In genomic region chr1:26537951-26538352, GRCh38 we compare ENCODE assay signal across 9 cellular contexts. TPM values are rescaled to one million over a fixed set of nuclear protein-coding genes. Genes with fewer than 3 reads are reported as not detected.
DNase-seq lines count a peak whose midpoint lies in the region; ATAC-seq and TF ChIP-seq lines count a peak whose summit lies in the region.
"Had no signal": no experiment of that assay in that cellular context is flagged by ENCODE, and none has a peak within 500 bp of the region (broad histone marks: within the 10 kb centered on the region; RNA-seq: fewer than 3 reads in every experiment).

No MANE protein-coding gene starts in this region.

- ATAC-seq in activated naive CD8-positive, alpha-beta T cell treated with anti-CD3 and anti-CD28 coated beads, Interleukin-2, amount 50 U/mL, for 24 hours = no peak
- ATAC-seq in right lobe of liver = peak; percentile 31 to 37 (median 33)
- no peak for ATAC-seq in HG03378 (IDR thresholded peaks at IDR 0.05; ENCODE audit: unreplicated experiment)
- ATAC-seq in activated CD8-positive, alpha-beta memory T cell treated with anti-CD3 and anti-CD28 coated beads, Interleukin-2, amount 10 ng/mL, durations not matched to agents 7 days and 5 days = no peak

- H3K4me3 Mint-ChIP-seq in IgD-negative memory B cell = peak overlapping the region in 3 of 4 donors; percentile 34 to 81 (median 77)
- H3K4me3 Mint-ChIP-seq in activated naive CD8-positive, alpha-beta T cell treated with anti-CD3 and anti-CD28 coated beads, Interleukin-2, amount 50 U/mL, for 24 hours = no peak overlapping the region
- H3K4me3 Mint-ChIP-seq in activated CD8-positive, alpha-beta memory T cell treated with anti-CD3 and anti-CD28 coated beads, Interleukin-2, amount 10 ng/mL, durations not matched to agents 7 days and 5 days = no peak overlapping the region

- H3K27me3 Mint-ChIP-seq in IgD-negative memory B cell = no peaks in the 10 kb centered on the region
- H3K27me3 Mint-ChIP-seq in activated naive CD8-positive, alpha-beta T cell treated with anti-CD3 and anti-CD28 coated beads, Interleukin-2, amount 50 U/mL, for 24 hours = no peaks in the 10 kb centered on the region
- no peaks in the 10 kb centered on the region for H3K27me3 Mint-ChIP-seq in activated CD8-positive, alpha-beta memory T cell treated with anti-CD3 and anti-CD28 coated beads, Interleukin-2, amount 10 ng/mL, durations not matched to agents 7 days and 5 days

- peaks cover 48 to 57% (median 51%) of the 10 kb centered on the region in 3 donors for H3K4me1 Mint-ChIP-seq in IgD-negative memory B cell
- H3K4me1 Mint-ChIP-seq in activated naive CD8-positive, alpha-beta T cell treated with anti-CD3 and anti-CD28 coated beads, Interleukin-2, amount 50 U/mL, for 24 hours = peaks cover 71% of the 10 kb centered on the region
- peaks cover 78% of the 10 kb centered on the region for H3K4me1 Mint-ChIP-seq in activated CD8-positive, alpha-beta memory T cell treated with anti-CD3 and anti-CD28 coated beads, Interleukin-2, amount 10 ng/mL, durations not matched to agents 7 days and 5 days

- peak overlapping the region in 2 of 3 donors; percentile 92 to 95 for H3K27ac Mint-ChIP-seq in IgD-negative memory B cell
- H3K27ac Mint-ChIP-seq in activated naive CD8-positive, alpha-beta T cell treated with anti-CD3 and anti-CD28 coated beads, Interleukin-2, amount 50 U/mL, for 24 hours = peak overlapping the region; percentile 15
- no peak overlapping the region for H3K27ac Mint-ChIP-seq in activated CD8-positive, alpha-beta memory T cell treated with anti-CD3 and anti-CD28 coated beads, Interleukin-2, amount 10 ng/mL, durations not matched to agents 7 days and 5 days

- DNase-seq in DMS53 (lab: John Stamatoyannopoulos, UW) (peak; percentile 99), right lobe of liver (peak in 1 of 3 donors; percentile 39)
- DNase-seq in activated naive CD8-positive, alpha-beta T cell treated with anti-CD3 and anti-CD28 coated beads, Interleukin-2, amount 50 U/mL, for 24 hours = no peak
- DNase-seq in stimulated activated CD8-positive, alpha-beta memory T cell treated with anti-CD3 and anti-CD28 coated beads, Interleukin-4, amount 100 ng/mL, for 48 hours = no peak
- DNase-seq in activated CD8-positive, alpha-beta memory T cell treated with anti-CD3 and anti-CD28 coated beads, Interleukin-2, amount 10 ng/mL, durations not matched to agents 7 days and 5 days = no peak
- DNase-seq in effector CD8-positive, alpha-beta T cell (lab: John Stamatoyannopoulos, UW) = no peak

- no peak for TF ChIP-seq POLR2A in right lobe of liver (IDR thresholded peaks at IDR 0.05)

- H3K4me3 ChIP-seq in right lobe of liver = no peak overlapping the region
- H3K4me3 ChIP-seq: SJSA1 had no signal

- WGBS in right lobe of liver (ENCODE audit: insufficient coverage, low coverage, low lambda C conversion rate, missing lambda C conversion rate) = 67% methylated on average over 1 of the region's 2 CpGs

- no peaks in the 10 kb centered on the region for H3K9me3 Mint-ChIP-seq in IgD-negative memory B cell
- no peaks in the 10 kb centered on the region for H3K9me3 Mint-ChIP-seq in activated naive CD8-positive, alpha-beta T cell treated with anti-CD3 and anti-CD28 coated beads, Interleukin-2, amount 50 U/mL, for 24 hours
- no peaks in the 10 kb centered on the region for H3K9me3 Mint-ChIP-seq in activated CD8-positive, alpha-beta memory T cell treated with anti-CD3 and anti-CD28 coated beads, Interleukin-2, amount 10 ng/mL, durations not matched to agents 7 days and 5 days (ENCODE audit: low read depth)

- CTCF ChIA-PET in activated CD8-positive, alpha-beta memory T cell treated with anti-CD3 and anti-CD28 coated beads, Interleukin-2, amount 10 ng/mL, durations not matched to agents 7 days and 5 days (lab: Charles Lee) = interaction anchor here (0.9 to 6.4 kb wide), 23 partner anchors 8 to 251 kb away, joined by 3 to 82 read pairs (median 7); partner anchors contain the start of genes PIGV and RPS6KA1

- peaks cover 0 to 11% (median 0%) of the 10 kb centered on the region in 4 donors for H3K4me1 ChIP-seq in right lobe of liver

- no peaks in the 10 kb centered on the region for H3K36me3 ChIP-seq in right lobe of liver

- intact Hi-C loops in right lobe of liver (cut with DNase I) = no loop called here

- H3K36me3 Mint-ChIP-seq in IgD-negative memory B cell = no peaks in the 10 kb centered on the region
- H3K36me3 Mint-ChIP-seq in activated naive CD8-positive, alpha-beta T cell treated with anti-CD3 and anti-CD28 coated beads, Interleukin-2, amount 50 U/mL, for 24 hours (ENCODE audit: low read depth) = peaks cover 11% of the 10 kb centered on the region
- H3K36me3 Mint-ChIP-seq in activated CD8-positive, alpha-beta memory T cell treated with anti-CD3 and anti-CD28 coated beads, Interleukin-2, amount 10 ng/mL, durations not matched to agents 7 days and 5 days = peaks cover 5% of the 10 kb centered on the region

- H3K27me3 ChIP-seq in right lobe of liver = no peaks in the 10 kb centered on the region
- H3K27me3 ChIP-seq: SJSA1 had no signal

- no peaks in the 10 kb centered on the region for H3K9me3 ChIP-seq in right lobe of liver
- H3K9me3 ChIP-seq: SJSA1 had no signal

- TF ChIP-seq CTCF in right lobe of liver (IDR thresholded peaks at IDR 0.05) = peak; percentile 11 to 36 (median 24)

- H3K27ac ChIP-seq in right lobe of liver = no peak overlapping the region
- H3K27ac ChIP-seq: SJSA1 had no signal

RNA-seq across cellular contexts. Expression of gene RPS6KA1, which starts 8.4 kb away (rescaled TPM):
- polyA plus RNA-seq in IgD-negative memory B cell = 152 TPM
- 10 to 100 TPM in 4 of 6 experiments, 1 to 10 TPM in 2; 6.2 to 42.6 (median 20.9) TPM for total RNA-seq in right lobe of liver
- 100 to 1,000 TPM; 158 to 181 TPM for total RNA-seq in activated CD8-positive, alpha-beta memory T cell treated with anti-CD3 and anti-CD28 coated beads, Interleukin-2, amount 10 ng/mL, durations not matched to agents 7 days and 5 days

Comparison
In these comparisons a context has a peak if more than half of its experiments do, and no peak if none do; other contexts are left out.
1. H3K4me3 Mint-ChIP-seq: peak in IgD-negative memory B cell (3 of 4); none in activated naive CD8-positive, alpha-beta T cell treated with anti-CD3 and anti-CD28 coated beads, Interleukin-2, amount 50 U/mL, for 24 hours (single experiment) and activated CD8-positive, alpha-beta memory T cell treated with anti-CD3 and anti-CD28 coated beads, Interleukin-2, amount 10 ng/mL, durations not matched to agents 7 days and 5 days (single experiment).
2. ATAC-seq: peak in right lobe of liver (4 of 4); none in activated naive CD8-positive, alpha-beta T cell treated with anti-CD3 and anti-CD28 coated beads, Interleukin-2, amount 50 U/mL, for 24 hours (single experiment), HG03378 (single experiment) and activated CD8-positive, alpha-beta memory T cell treated with anti-CD3 and anti-CD28 coated beads, Interleukin-2, amount 10 ng/mL, durations not matched to agents 7 days and 5 days (single experiment).